ENCODE assay signal across 8 cellular contexts in the genomic region with DNA sequence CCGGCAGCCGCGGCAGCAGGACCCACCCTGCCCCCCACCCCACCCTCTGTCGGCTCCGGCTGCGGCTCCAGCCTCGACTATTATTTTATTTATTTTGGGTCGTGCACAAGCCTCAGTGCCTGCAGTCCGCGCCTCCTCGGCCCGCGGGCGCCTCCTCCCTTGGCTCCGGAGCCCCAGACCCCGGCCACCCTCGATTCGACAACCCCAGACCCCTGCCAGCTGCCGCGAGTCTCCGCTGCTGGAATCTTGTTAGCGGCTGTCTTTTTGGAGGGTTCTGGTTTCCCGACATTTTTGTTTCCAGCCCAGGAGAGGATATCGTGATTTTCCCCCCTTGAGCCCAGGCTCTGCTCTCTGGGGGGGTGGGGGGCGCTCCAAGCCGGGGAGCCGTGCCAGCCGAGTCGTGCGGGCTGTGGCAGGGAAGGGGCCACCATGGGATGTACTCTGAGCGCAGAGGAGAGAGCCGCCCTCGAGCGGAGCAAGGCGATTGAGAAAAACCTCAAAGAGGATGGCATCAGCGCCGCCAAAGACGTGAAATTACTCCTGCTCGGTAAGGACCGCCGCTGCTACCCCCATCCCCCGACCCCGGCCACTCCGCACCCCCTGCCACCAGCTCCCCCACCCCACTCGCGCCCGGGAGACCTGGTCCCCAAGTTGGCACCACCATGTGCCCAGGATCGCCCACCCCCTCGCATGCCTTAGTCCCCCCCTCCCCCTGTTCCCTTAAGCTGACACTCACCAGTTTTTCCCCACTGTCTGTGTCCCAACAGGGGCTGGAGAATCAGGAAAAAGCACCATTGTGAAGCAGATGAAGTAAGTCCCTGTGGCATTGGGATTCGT. TPM values are rescaled to one million over a fixed set of nuclear protein-coding genes. Genes with fewer than 3 reads are reported as not detected.
DNase-seq lines count a peak whose midpoint lies in the region; ATAC-seq and TF ChIP-seq lines count a peak whose summit lies in the region.

No MANE protein-coding gene starts in this region.

- H3K4me3 Mint-ChIP-seq in brain = peak overlapping the region; percentile 86 to 98 (median 96)

- H3K9me3 ChIP-seq in mesodermal cell (ENCODE audit: control insufficient read depth, low read length) (no peaks in the 10 kb centered on the region), upper lobe of right lung (no peaks in the 10 kb centered on the region)

- TF ChIP-seq CTCF in brain (conservative IDR thresholded peaks at IDR 0.05) (no peak), upper lobe of right lung (IDR thresholded peaks at IDR 0.05) (no peak)

- DNase-seq in activated T-cell treated with anti-CD3 and anti-CD28 coated beads, Interleukin-2, amount 50 U/mL, for 1 hour = peak; percentile 23
- no peak for DNase-seq in activated T-cell treated with anti-CD3 and anti-CD28 coated beads for 4 hours
- no peak for DNase-seq in upper lobe of right lung
- DNase-seq in A172 (ENCODE audit: low spot score) = no peak

- H3K36me3 Mint-ChIP-seq in brain = no peaks in the 10 kb centered on the region

- H3K36me3 ChIP-seq in mesodermal cell (ENCODE audit: control insufficient read depth, insufficient read depth, low read length) = no peaks in the 10 kb centered on the region
- H3K36me3 ChIP-seq in upper lobe of right lung = no peaks in the 10 kb centered on the region

- intact Hi-C loops in upper lobe of right lung (cut with DNase I) = no loop called here

- peak overlapping the region; percentile 57 for H3K4me3 ChIP-seq in mesodermal cell (ENCODE audit: extremely low read depth, insufficient read depth, low read length, poor library complexity, severe bottlenecking)
- peak overlapping the region; percentile 57 for H3K4me3 ChIP-seq in upper lobe of right lung

- H3K27ac ChIP-seq in mesodermal cell (ENCODE audit: low read depth, low read length, severe bottlenecking) = no peak overlapping the region
- no peak overlapping the region for H3K27ac ChIP-seq in upper lobe of right lung

- WGBS in mesodermal cell (ENCODE audit: insufficient coverage in 2 of 2), 2 experiments = 0 to 1% methylated on average over 13 to 24 of the region's 50 CpGs

- H3K4me1 Mint-ChIP-seq in brain = peaks cover 55% of the 10 kb centered on the region

- H3K27me3 Mint-ChIP-seq in brain = peaks cover 37% of the 10 kb centered on the region

- H3K9me3 Mint-ChIP-seq in brain = peaks cover 0 to 5% (median 0%) of the 10 kb centered on the region in 5 experiments

- peaks cover 8% of the 10 kb centered on the region for H3K4me1 ChIP-seq in mesodermal cell (ENCODE audit: control insufficient read depth, insufficient read depth, low read length, poor library complexity, severe bottlenecking)
- peaks cover 14% of the 10 kb centered on the region for H3K4me1 ChIP-seq in upper lobe of right lung

- H3K27ac Mint-ChIP-seq in brain = peak overlapping the region; percentile 77 to 97 (median 96)

- ATAC-seq in upper lobe of right lung (no peak), HG02642 (IDR thresholded peaks at IDR 0.05; ENCODE audit: poor library complexity, unreplicated experiment) (no peak), HG02763 (IDR thresholded peaks at IDR 0.05; ENCODE audit: unreplicated experiment) (no peak)

- H3K27me3 ChIP-seq in upper lobe of right lung = peaks cover 61% of the 10 kb centered on the region

RNA-seq across cellular contexts. Expression of a gene that starts 0.7 kb away (rescaled TPM):
- polyA plus RNA-seq in brain (ENCODE audit: insufficient read depth, low read depth, low replicate concordance) = 181 TPM
- 3.1 TPM for polyA plus RNA-seq in mesodermal cell (2013, experiment 1 of 2)
- polyA plus RNA-seq in mesodermal cell (2013, experiment 2 of 2) = 1.6 TPM
- 1.8 TPM for total RNA-seq in upper lobe of right lung
- not detected in 2 replicates for total RNA-seq in A172 (2014; rRNA removed; shearing (Covaris generic))
